Comparison of ENCODE assay signal across 8 cellular contexts in the genomic region with DNA sequence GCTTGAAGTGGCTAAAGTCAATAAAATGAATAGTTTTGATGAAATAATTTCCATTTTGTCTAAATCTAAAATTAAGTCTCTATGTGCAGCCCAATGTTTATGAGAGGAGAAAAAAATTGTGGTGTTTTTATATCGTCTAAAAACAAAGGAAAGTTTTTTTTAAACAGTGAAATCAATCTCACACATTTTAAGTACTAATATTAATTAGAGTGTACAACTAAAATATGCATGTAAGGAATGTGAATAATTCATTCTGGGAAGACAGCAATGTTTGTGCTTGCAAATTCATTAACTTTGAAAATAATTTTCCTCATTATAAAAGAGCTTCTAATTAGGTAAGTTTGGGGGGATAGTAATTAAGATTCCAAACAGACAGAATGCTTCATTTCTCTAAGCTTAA. TPM values are rescaled to one million over a fixed set of nuclear protein-coding genes. Genes with fewer than 3 reads are reported as not detected.
"Had no signal": no experiment of that assay in that cellular context is flagged by ENCODE, and none has a peak within 500 bp of the region (broad histone marks: within the 10 kb centered on the region; RNA-seq: fewer than 3 reads in every experiment).

A gene with protein sequence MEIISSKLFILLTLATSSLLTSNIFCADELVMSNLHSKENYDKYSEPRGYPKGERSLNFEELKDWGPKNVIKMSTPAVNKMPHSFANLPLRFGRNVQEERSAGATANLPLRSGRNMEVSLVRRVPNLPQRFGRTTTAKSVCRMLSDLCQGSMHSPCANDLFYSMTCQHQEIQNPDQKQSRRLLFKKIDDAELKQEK (minus strand): TSS at position 101 of the 400 bp plus-strand sequence. CDS start 47 bp downstream, at position 54.

- ATAC-seq: GM12878 had no signal

- DNase-seq: GDM1, GF-D8 had no signal

- FAIRE-seq: GM12878, GM12891, GM12892, GM18507, GM19239 had no signal

- H3K4me3 ChIP-seq: GM12878 had no signal

RNA-seq across cellular contexts. Expression of the gene that starts here (rescaled TPM):
- total RNA-seq: G401, GM12878 had no signal
- polyA plus RNA-seq: GM12878 had no signal
